ENCODE assay signal across 14 cellular contexts in the genomic region with DNA sequence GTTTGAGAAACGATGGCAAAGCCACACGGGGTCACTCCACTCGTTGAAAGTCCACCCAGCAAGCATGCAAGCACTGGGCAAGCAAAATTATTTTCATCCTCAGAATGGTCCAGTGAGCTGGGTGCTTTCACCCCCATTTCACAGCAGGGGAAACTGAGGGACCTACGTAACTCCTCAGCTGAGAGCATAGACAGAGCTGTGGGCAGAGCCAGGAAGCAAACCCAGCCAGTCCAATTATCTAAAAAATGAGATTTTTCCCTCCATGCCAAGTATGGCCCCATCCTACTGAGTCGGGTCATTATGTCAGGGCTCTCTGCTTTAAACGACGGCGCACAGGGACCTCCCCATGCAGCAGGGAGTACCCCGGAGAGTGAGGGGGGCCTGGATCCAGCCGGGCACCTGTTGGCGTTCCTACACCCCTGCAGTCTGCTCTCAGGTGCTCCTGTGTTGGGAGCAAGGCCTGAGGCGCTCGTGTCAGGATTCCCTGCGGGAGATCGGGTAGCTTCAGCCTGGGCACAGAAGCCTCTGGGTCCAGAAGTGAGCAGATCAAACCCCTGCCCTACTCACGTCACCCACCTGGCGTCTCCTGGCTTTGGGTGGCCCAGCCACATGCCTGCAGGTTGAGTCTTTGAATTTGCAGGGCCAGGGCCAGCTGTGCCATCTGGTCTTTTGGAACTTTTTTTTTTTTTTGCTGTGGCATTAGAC. TPM values are rescaled to one million over a fixed set of nuclear protein-coding genes. Genes with fewer than 3 reads are reported as not detected.
DNase-seq lines count a peak whose midpoint lies in the region; ATAC-seq and TF ChIP-seq lines count a peak whose summit lies in the region.
"Had no signal": no experiment of that assay in that cellular context is flagged by ENCODE, and none has a peak within 500 bp of the region (broad histone marks: within the 10 kb centered on the region; RNA-seq: fewer than 3 reads in every experiment).

No MANE protein-coding gene starts in this region.

- WGBS in right cardiac atrium = 63% methylated on average over 17 of the region's 17 CpGs

- TF ChIP-seq CTCF in Panc1 (IDR thresholded peaks at IDR 0.05) = no peak

- in situ Hi-C loops in Panc1 (cut with HindIII; ENCODE audit: low pct_unique_long_range_greater_than_20kb, low sequenced_read_pairs) = no loop called here

- H3K4me1 Mint-ChIP-seq in CD8-positive, alpha-beta memory T cell = no peaks in the 10 kb centered on the region
- H3K4me1 Mint-ChIP-seq: central memory CD8-positive, alpha-beta T cell; IgD-negative memory B cell had no signal

- DNase-seq in EH (ENCODE audit: low read depth) (peak; percentile 11), Panc1 (ENCODE audit: low read depth, low spot score) (no peak), right cardiac atrium (no peak), NOMO-1 treated with DMSO at 0.1 percent for 48 hours (lab: John Stamatoyannopoulos, UW; ENCODE audit: unreplicated experiment) (no peak), NCI-H526 (lab: John Stamatoyannopoulos, UW) (no peak), T-helper 9 cell (no peak)
- DNase-seq in CD8-positive, alpha-beta memory T cell = no peak
- DNase-seq: activated CD4-positive, alpha-beta T cell treated with anti-CD3 and anti-CD28 coated beads for 48 hours; activated effector memory CD4-positive, alpha-beta T cell treated with anti-CD3 and anti-CD28 coated beads, Interleukin-2, amount 50 U/mL, for 16 hours; NCI-H1436 treated with DMSO at 0.1 percent for 48 hours had no signal

- H3K4me2 ChIP-seq in skeletal muscle satellite cell (ENCODE audit: low read length) = peak overlapping the region; percentile 74

- peak overlapping the region; percentile 71 for H3K9ac ChIP-seq in skeletal muscle satellite cell (ENCODE audit: low read depth, low read length)

- H3K4me1 ChIP-seq in Panc1 (ENCODE audit: control insufficient read depth, insufficient read depth, low read length) (peaks cover 70% of the 10 kb centered on the region), right cardiac atrium (ENCODE audit: control insufficient read depth, insufficient read depth, low read length) (no peaks in the 10 kb centered on the region), skeletal muscle satellite cell (ENCODE audit: control insufficient read depth, insufficient read depth, low read length) (peaks cover 64% of the 10 kb centered on the region)
- no peaks in the 10 kb centered on the region for H3K4me1 ChIP-seq in CD8-positive, alpha-beta memory T cell (ENCODE audit: insufficient read depth, low read length)

- ATAC-seq in Panc1 = no peak
- no peak for ATAC-seq in right cardiac atrium

- CTCF ChIA-PET in Panc1 (lab: Charles Lee) = interaction anchor here (0.6 kb wide), 2 partner anchors 427 to 567 kb away, joined by 5 to 7 read pairs; no protein-coding TSS in a partner anchor
- CTCF ChIA-PET in CD8-positive, alpha-beta memory T cell (lab: Charles Lee) = no interaction called here

- H3K9me3 ChIP-seq in Panc1 (ENCODE audit: control insufficient read depth, insufficient read depth, low read depth, low read length) (no peaks in the 10 kb centered on the region), right cardiac atrium (ENCODE audit: control insufficient read depth, low read length) (no peaks in the 10 kb centered on the region), skeletal muscle satellite cell (replicated peaks; ENCODE audit: low read length) (no peaks in the 10 kb centered on the region)
- no peaks in the 10 kb centered on the region for H3K9me3 ChIP-seq in CD8-positive, alpha-beta memory T cell (ENCODE audit: low read length)

- H3K4me3 ChIP-seq in Panc1 (ENCODE audit: low read depth in 2 of 2, low read length in 2 of 2) = no peak overlapping the region; a peak in 1 of 4 replicates
- H3K4me3 ChIP-seq in right cardiac atrium (ENCODE audit: low read length) = no peak overlapping the region
- peak overlapping the region; percentile 54 for H3K4me3 ChIP-seq in skeletal muscle satellite cell (ENCODE audit: low read length)
- H3K4me3 ChIP-seq in CD8-positive, alpha-beta memory T cell (ENCODE audit: low read length) = no peak overlapping the region

- H3K36me3 ChIP-seq in Panc1 (ENCODE audit: control insufficient read depth, insufficient read depth, low read length) (no peaks in the 10 kb centered on the region), skeletal muscle satellite cell (ENCODE audit: insufficient read depth, low read length) (peaks cover 5% of the 10 kb centered on the region)
- H3K36me3 ChIP-seq in CD8-positive, alpha-beta memory T cell (ENCODE audit: insufficient read depth, low read length) = no peaks in the 10 kb centered on the region

- BruUV-seq in Panc1 (replicated peaks; lab: Mats Ljungman, UMichigan) = no TSS peak

- H3K27ac Mint-ChIP-seq in CD8-positive, alpha-beta memory T cell = no peak overlapping the region
- H3K27ac Mint-ChIP-seq: IgD-negative memory B cell; natural killer cell treated with Interleukin-12 subunit alpha and Interleukin-12 subunit beta and Interleukin-15 and Interleukin-18, amount 100 ng/mL, for 72 hours had no signal

- POLR2A ChIA-PET in Panc1 (lab: Charles Lee) = no interaction called here
- POLR2A ChIA-PET in CD8-positive, alpha-beta memory T cell (lab: Charles Lee) = no interaction called here

- no peaks in the 10 kb centered on the region for H3K9me3 Mint-ChIP-seq in CD8-positive, alpha-beta memory T cell
- H3K9me3 Mint-ChIP-seq: IgD-negative memory B cell; natural killer cell treated with Interleukin-12 subunit alpha and Interleukin-12 subunit beta and Interleukin-15 and Interleukin-18, amount 100 ng/mL, for 72 hours had no signal

- H3K4me3 Mint-ChIP-seq in CD8-positive, alpha-beta memory T cell = no peak overlapping the region
- H3K4me3 Mint-ChIP-seq: central memory CD8-positive, alpha-beta T cell; IgD-negative memory B cell; natural killer cell treated with Interleukin-12 subunit alpha and Interleukin-12 subunit beta and Interleukin-15 and Interleukin-18, amount 100 ng/mL, for 72 hours had no signal

- H3K27ac ChIP-seq in Panc1 (ENCODE audit: low read length) = peak overlapping the region; percentile 99
- peak overlapping the region; percentile 60 for H3K27ac ChIP-seq in right cardiac atrium (ENCODE audit: low read length)
- H3K27ac ChIP-seq in CD8-positive, alpha-beta memory T cell (ENCODE audit: low read depth, low read length) = no peak overlapping the region

- peaks cover 0 to 12% of the 10 kb centered on the region in 2 donors for H3K27me3 Mint-ChIP-seq in CD8-positive, alpha-beta memory T cell

- intact Hi-C loops in Panc1 (cut with micrococcal nuclease; ENCODE audit: unreplicated experiment) = no loop called here
- intact Hi-C loops in right cardiac atrium (cut with DNase I) = no loop called here

- H3K36me3 Mint-ChIP-seq in CD8-positive, alpha-beta memory T cell = no peaks in the 10 kb centered on the region
- H3K36me3 Mint-ChIP-seq: IgD-negative memory B cell had no signal

- H3K27me3 ChIP-seq in Panc1 (ENCODE audit: control insufficient read depth, insufficient read depth, low read length) = no peaks in the 10 kb centered on the region
- no peaks in the 10 kb centered on the region for H3K27me3 ChIP-seq in right cardiac atrium (ENCODE audit: control insufficient read depth, insufficient read depth)
- H3K27me3 ChIP-seq in skeletal muscle satellite cell (ENCODE audit: control insufficient read depth, insufficient read depth, low read length) = no peaks in the 10 kb centered on the region
- H3K27me3 ChIP-seq in CD8-positive, alpha-beta memory T cell (ENCODE audit: insufficient read depth, low read length, poor library complexity, severe bottlenecking) = no peaks in the 10 kb centered on the region

RNA-seq across cellular contexts. Expression of a gene that starts 17.3 kb away (rescaled TPM):
- total RNA-seq in Panc1 (2021; ENCODE audit: unreplicated experiment) (4.2 TPM), right cardiac atrium (1 to 10 TPM; 3.1 to 5.5 (median 4.8) TPM)
- 6.5 TPM for polyA plus RNA-seq in Panc1 (2012; ENCODE audit: insufficient read length)
- polyA plus RNA-seq in right cardiac atrium = 6.3 TPM
- 34.7 and 38.7 TPM in 2 replicates for total RNA-seq in skeletal muscle satellite cell (2012; rRNA removed)
- total RNA-seq in CD8-positive, alpha-beta memory T cell = not detected
- polyA plus RNA-seq in CD8-positive, alpha-beta memory T cell = not detected
- total RNA-seq: natural killer cell treated with Interleukin-12 subunit alpha and Interleukin-12 subunit beta and Interleukin-15 and Interleukin-18, amount 100 ng/mL, for 72 hours had no signal
- polyA plus RNA-seq: IgD-negative memory B cell had no signal
